1 cellular context compared by ENCODE assay signal in genomic region chr3:110583373-110583935, GRCh38.
TF ChIP-seq lines count a peak whose summit lies in the region.

No MANE protein-coding gene starts in this region.

TF ChIP-seq in A549, 52 proteins besides CTCF, POLR2A, EP300 and RAD21:
- TF ChIP-seq BCL3 (IDR thresholded peaks at IDR 0.05) (no peak), EHMT2 (IDR thresholded peaks at IDR 0.05; ENCODE audit: low read depth) (no peak), E2F6 (IDR thresholded peaks at IDR 0.05; ENCODE audit: borderline replicate concordance, low read depth) (no peak), GATA3 (IDR thresholded peaks at IDR 0.05; ENCODE audit: borderline replicate concordance) (peak; percentile 91), RCOR1 (IDR thresholded peaks at IDR 0.05; ENCODE audit: low read depth, low read length) (no peak), PHF8 (IDR thresholded peaks at IDR 0.05; ENCODE audit: borderline replicate concordance, low read depth) (no peak), SMC3 (IDR thresholded peaks at IDR 0.05) (peak; percentile 29; the same call in 2 of the 3 replicates), SREBF2 (IDR thresholded peaks at IDR 0.05) (no peak), HMGXB4 (CRISPR knock-in tag; IDR thresholded peaks at IDR 0.05; ENCODE audit: borderline replicate concordance) (no peak), JUNB (IDR thresholded peaks at IDR 0.05) (peak; percentile 78), ZC3H11A (IDR thresholded peaks at IDR 0.05) (no peak), HOXA7 (CRISPR knock-in tag; IDR thresholded peaks at IDR 0.05) (no peak), FOSL2 (IDR thresholded peaks at IDR 0.05) (peak; percentile 47), FOSL2 (CRISPR knock-in tag; IDR thresholded peaks at IDR 0.05) (peak; percentile 78), CEBPB (IDR thresholded peaks at IDR 0.05) (peak in 1 of 2 experiments; percentile 71; a peak in 2 of 4 replicates), TP53 (CRISPR knock-in tag; IDR thresholded peaks at IDR 0.05) (no peak), JUN (IDR thresholded peaks at IDR 0.05) (0 out of 5 replicates have a peak, but pooled peaks of 1 of the 2 experiments have one; percentile 42), EHF (CRISPR knock-in tag; IDR thresholded peaks at IDR 0.05) (no peak), HES2 (IDR thresholded peaks at IDR 0.05) (no peak), TFCP2L1 (CRISPR knock-in tag; IDR thresholded peaks at IDR 0.05) (no peak), CHD4 (IDR thresholded peaks at IDR 0.05; ENCODE audit: borderline replicate concordance) (no peak), HDAC2 (IDR thresholded peaks at IDR 0.05) (no peak)
TF ChIP-seq in A549: peak in this region for 6.
